ENCODE assay signal across 8 cellular contexts in genomic region chr10:128062837-128063563, GRCh38.
A peak's percentile ranks its signal among the peaks of the same experiment; 100 is the strongest.
DNase-seq lines count a peak whose midpoint lies in the region; ATAC-seq, FAIRE-seq and TF ChIP-seq lines count a peak whose summit lies in the region.

No MANE protein-coding gene starts in this region.

- CTCF ChIA-PET in K562 (lab: Yijun Ruan, JAX; ENCODE audit: low intra/inter-chr PET ratio): no interaction called here

- in situ Hi-C loops in K562 (cut with MboI): no loop called here

- intact Hi-C loops in K562 (cut with micrococcal nuclease): loop anchor here (10.0 kb wide), 1 partner anchor 48 kb away; no protein-coding TSS in a partner anchor

- H3K9me1 ChIP-seq in K562 (ENCODE audit: control insufficient read depth, insufficient read depth, low read length): no peaks in the 10 kb centered on the region

- H4K20me1 ChIP-seq in K562 (replicated peaks; ENCODE audit: control insufficient read depth, insufficient read depth, low read length): no peaks in the 10 kb centered on the region

- BruUV-seq in K562 (replicated peaks; lab: Mats Ljungman, UMichigan): no TSS peak

- TF ChIP-seq POLR2A in GM18505 (IDR thresholded peaks at IDR 0.05; ENCODE audit: borderline replicate concordance, extremely low read depth, insufficient read depth, insufficient read length) (peak; percentile 24), K562 (conservative IDR thresholded peaks at IDR 0.05) (no peak)

- peak overlapping the region; percentile 40; the same call in 1 of the 2 replicates for H2AFZ ChIP-seq in K562 (ENCODE audit: low read depth, low read length)

- TF ChIP-seq RAD21 in K562 (CRISPR knock-in tag; conservative IDR thresholded peaks at IDR 0.05 in 1 of 2, IDR thresholded peaks at IDR 0.05 in 1 of 2): no peak

- H3K9ac ChIP-seq in K562 (ENCODE audit: insufficient read depth in 1 of 2, low read depth in 2 of 2, low read length in 2 of 2): no peak overlapping the region

- 1% methylated on average over 11 of the region's 20 CpGs for WGBS in K562 (ENCODE audit: insufficient coverage, low coverage, missing lambda C conversion rate)

- peak overlapping the region; percentile 25; the same call in 1 of the 2 replicates for H3K4me2 ChIP-seq in K562 (ENCODE audit: insufficient read depth, low read length)

- ATAC-seq in GM18505 (IDR thresholded peaks at IDR 0.05; ENCODE audit: unreplicated experiment) (peak; percentile 42), HG02870 (IDR thresholded peaks at IDR 0.05; ENCODE audit: unreplicated experiment) (peak; percentile 46), K562 (0 out of 3 replicates have a peak, but pooled peaks have one; percentile 26)

- H3K27ac ChIP-seq in K562 (ENCODE audit: extremely low read depth, low read depth, low read length): no peak overlapping the region
- peak overlapping the region; percentile 58 for H3K27ac ChIP-seq in muscle layer of duodenum (ENCODE audit: low read length)

- FAIRE-seq in K562 (lab: Jason Lieb, UNC): no peak

- H3K9me3 ChIP-seq in K562 (replicated peaks; ENCODE audit: control insufficient read depth, insufficient read depth, low read depth, low read length) (no peaks in the 10 kb centered on the region), muscle layer of duodenum (ENCODE audit: control insufficient read depth in 1 of 2, low read length in 2 of 2) (no peaks in the 10 kb centered on the region)

- POLR2A ChIA-PET in K562 (lab: Yijun Ruan, JAX): no interaction called here

- H3K36me3 ChIP-seq in K562 (ENCODE audit: control insufficient read depth, insufficient read depth, low read length) (no peaks in the 10 kb centered on the region; the same call in 2 of the 3 replicates), muscle layer of duodenum (ENCODE audit: control insufficient read depth in 1 of 2, insufficient read depth in 2 of 2, low read length in 2 of 2) (peaks cover 7 to 33% of the 10 kb centered on the region in 2 donors)

- TF ChIP-seq EP300 in K562 (IDR thresholded peaks at IDR 0.05; ENCODE audit: low read length): no peak

- TF ChIP-seq CTCF in K562 (IDR thresholded peaks at IDR 0.05 in 2 of 3, conservative IDR thresholded peaks at IDR 0.05 in 1 of 3; ENCODE audit: insufficient read depth in 2 of 3, low read depth in 1 of 3, low read length in 3 of 3): no peak

- DNase-seq in RPMI7951 (ENCODE audit: low read depth) (peak; percentile 37), K562 (ENCODE audit: extremely low read depth in 1 of 4, low spot score in 3 of 4) (peak in 1 of 4 experiments; percentile 11), cerebellum (ENCODE audit: low spot score) (no peak), 8988T (no peak), HT-29 (ENCODE audit: low spot score) (no peak)

- H3K4me3 ChIP-seq in K562 (no peak overlapping the region), muscle layer of duodenum (ENCODE audit: low read depth in 1 of 2, low read length in 2 of 2) (no peak overlapping the region)

- no peaks in the 10 kb centered on the region for H3K79me2 ChIP-seq in K562 (ENCODE audit: control insufficient read depth, insufficient read depth, low read length)

- peaks cover 0 to 3% of the 10 kb centered on the region in 2 experiments; a peak in 2 of 5 replicates for H3K4me1 ChIP-seq in K562 (replicated peaks in 1 of 2; ENCODE audit: control insufficient read depth in 2 of 2, insufficient read depth in 2 of 2, low read length in 2 of 2)
- peaks cover 0 to 8% of the 10 kb centered on the region in 2 donors for H3K4me1 ChIP-seq in muscle layer of duodenum (ENCODE audit: control insufficient read depth in 1 of 2, insufficient read depth in 2 of 2, low read length in 2 of 2)

- H3K27me3 ChIP-seq in K562 (ENCODE audit: control insufficient read depth in 2 of 2, insufficient read depth in 2 of 2, low read length in 2 of 2): peaks cover 0 to 5% of the 10 kb centered on the region in 2 experiments; a peak in 2 of 5 replicates
- no peaks in the 10 kb centered on the region for H3K27me3 ChIP-seq in muscle layer of duodenum (ENCODE audit: low read depth, low read length)

TF ChIP-seq in K562, 482 proteins besides CTCF, POLR2A, EP300 and RAD21 (continues in another document):
- no peak for TF ChIP-seq MCM2 (IDR thresholded peaks at IDR 0.05; ENCODE audit: low read depth)
- no peak for TF ChIP-seq ZNF518B (CRISPR knock-in tag; IDR thresholded peaks at IDR 0.05)
- TF ChIP-seq KLF13 (tag; IDR thresholded peaks at IDR 0.05; ENCODE audit: borderline replicate concordance, low read depth): no peak
- TF ChIP-seq NR2C1 (IDR thresholded peaks at IDR 0.05): no peak
- TF ChIP-seq NR2C1 (tag; IDR thresholded peaks at IDR 0.05): no peak
- no peak for TF ChIP-seq HDGF (IDR thresholded peaks at IDR 0.05)
- TF ChIP-seq ZBTB11 (CRISPR knock-in tag; IDR thresholded peaks at IDR 0.05): 0 out of 6 replicates have a peak, but pooled peaks of 1 of the 3 experiments have one; percentile 32
- no peak for TF ChIP-seq SMAD3 (CRISPR knock-in tag; conservative IDR thresholded peaks at IDR 0.05)
- TF ChIP-seq GTF2E2 (tag; IDR thresholded peaks at IDR 0.05): no peak
- no peak for TF ChIP-seq ZBTB34 (CRISPR knock-in tag; IDR thresholded peaks at IDR 0.05)
